ENCODE assay signal across 9 cellular contexts in the genomic region with DNA sequence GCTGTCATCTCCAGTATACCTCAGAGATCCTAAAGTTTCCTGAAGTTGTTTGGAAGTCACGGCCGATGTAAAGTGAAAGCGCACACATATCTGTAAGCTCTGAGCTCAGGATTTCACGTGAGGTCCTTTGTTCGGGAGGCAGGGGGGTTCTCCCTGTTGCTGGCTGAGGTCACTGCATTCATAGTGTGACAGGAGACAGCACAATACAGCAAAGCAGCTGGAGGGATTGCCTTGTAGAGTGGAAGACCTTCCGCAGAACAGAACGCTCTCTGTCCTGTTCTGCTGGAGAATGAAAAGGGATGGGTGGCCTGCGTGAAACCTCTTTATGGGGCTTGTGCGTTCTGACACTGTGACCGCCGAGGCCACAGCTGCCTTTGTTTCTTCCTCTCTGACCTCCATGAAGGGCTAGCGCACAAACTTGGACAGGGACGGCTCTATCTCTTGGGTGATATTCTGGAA. TPM values are rescaled to one million over a fixed set of nuclear protein-coding genes. Genes with fewer than 3 reads are reported as not detected.
DNase-seq lines count a peak whose midpoint lies in the region; ATAC-seq, FAIRE-seq and TF ChIP-seq lines count a peak whose summit lies in the region.
"Had no signal": no experiment of that assay in that cellular context is flagged by ENCODE, and none has a peak within 500 bp of the region (broad histone marks: within the 10 kb centered on the region; RNA-seq: fewer than 3 reads in every experiment).

No MANE protein-coding gene starts in this region.

- intact Hi-C loops in activated T-helper 2 cell treated with anti-CD3 and anti-CD28 coated beads, Interferon-gamma antibody, Interleukin-2, Interleukin-4, amounts not matched to agents 10 μg/mL and 5 μg/mL and 100 μg/mL, durations not matched to agents 14 hours and 24 hours and 36 hours (cut with micrococcal nuclease): loop anchor here (2.0 to 5.0 kb wide), 2 partner anchors 134 to 1282 kb away; a partner anchor contains a TSS

- TF ChIP-seq CTCF in HL-60 (IDR thresholded peaks at IDR 0.05; ENCODE audit: insufficient read depth, low read length): no peak

- peak overlapping the region; percentile 99 for H3K27ac Mint-ChIP-seq in activated T-helper 2 cell treated with anti-CD3 and anti-CD28 coated beads, Interferon-gamma antibody, Interleukin-2, Interleukin-4, amounts not matched to agents 10 μg/mL and 5 μg/mL and 100 μg/mL, durations not matched to agents 14 hours and 24 hours and 36 hours
- H3K27ac Mint-ChIP-seq in immature natural killer cell: peak overlapping the region; percentile 34 to 99 (median 88)

- H3K27me3 ChIP-seq in HL-60 (ENCODE audit: insufficient read depth, poor library complexity, severe bottlenecking) (no peaks in the 10 kb centered on the region), skeletal muscle tissue (ENCODE audit: control insufficient read depth in 3 of 3, insufficient read depth in 3 of 3, low read length in 3 of 3) (no peaks in the 10 kb centered on the region)

- H3K4me3 ChIP-seq in HL-60 (replicated peaks; ENCODE audit: insufficient read depth, low read length) (no peak overlapping the region), skeletal muscle tissue (ENCODE audit: low read length in 3 of 3) (peak overlapping the region; percentile 17 to 76 (median 49))

- H3K27me3 Mint-ChIP-seq in activated T-helper 2 cell treated with anti-CD3 and anti-CD28 coated beads, Interferon-gamma antibody, Interleukin-2, Interleukin-4, amounts not matched to agents 10 μg/mL and 5 μg/mL and 100 μg/mL, durations not matched to agents 14 hours and 24 hours and 36 hours (ENCODE audit: low read depth): no peaks in the 10 kb centered on the region
- H3K27me3 Mint-ChIP-seq in immature natural killer cell (ENCODE audit: low read depth in 3 of 3): peaks cover 0 to 23% (median 7%) of the 10 kb centered on the region in 3 donors

- FAIRE-seq in frontal cortex (lab: Jason Lieb, UNC): no peak

- peaks cover 3% of the 10 kb centered on the region for H3K36me3 Mint-ChIP-seq in activated T-helper 2 cell treated with anti-CD3 and anti-CD28 coated beads, Interferon-gamma antibody, Interleukin-2, Interleukin-4, amounts not matched to agents 10 μg/mL and 5 μg/mL and 100 μg/mL, durations not matched to agents 14 hours and 24 hours and 36 hours (ENCODE audit: low read depth)
- no peaks in the 10 kb centered on the region for H3K36me3 Mint-ChIP-seq in immature natural killer cell

- DNase-seq in HL-60 (ENCODE audit: low read depth in 1 of 2, low spot score in 1 of 2) (no peak), immature natural killer cell (no peak), NCI-H2107 (lab: John Stamatoyannopoulos, UW) (no peak), frontal cortex (ENCODE audit: low spot score in 2 of 2) (no peak), NCI-H226 (no peak)
- no peak for DNase-seq in activated T-helper 2 cell treated with anti-CD3 and anti-CD28 coated beads, Interferon-gamma antibody, Interleukin-2, Interleukin-4, amounts not matched to agents 10 μg/mL and 5 μg/mL and 100 μg/mL, durations not matched to agents 14 hours and 24 hours and 36 hours (ENCODE audit: low spot score)

- no peaks in the 10 kb centered on the region for H3K36me3 ChIP-seq in skeletal muscle tissue (ENCODE audit: control insufficient read depth in 3 of 3, insufficient read depth in 3 of 3, low read length in 3 of 3)

- H3K4me1 ChIP-seq in skeletal muscle tissue (ENCODE audit: control insufficient read depth in 3 of 3, insufficient read depth in 3 of 3, low read length in 3 of 3): peaks cover 19 to 32% (median 30%) of the 10 kb centered on the region in 3 donors

- peak overlapping the region; percentile 32 to 57 (median 51) for H3K9ac ChIP-seq in skeletal muscle tissue (ENCODE audit: low read depth in 1 of 3, low read length in 3 of 3)

- H3K9me3 ChIP-seq in skeletal muscle tissue (ENCODE audit: control insufficient read depth in 3 of 3, low read length in 3 of 3): no peaks in the 10 kb centered on the region

- ATAC-seq in HG03139 (IDR thresholded peaks at IDR 0.05; ENCODE audit: unreplicated experiment): no peak

- peak overlapping the region; percentile 43 for H3K4me3 Mint-ChIP-seq in activated T-helper 2 cell treated with anti-CD3 and anti-CD28 coated beads, Interferon-gamma antibody, Interleukin-2, Interleukin-4, amounts not matched to agents 10 μg/mL and 5 μg/mL and 100 μg/mL, durations not matched to agents 14 hours and 24 hours and 36 hours (ENCODE audit: low read depth)
- peak overlapping the region in 4 of 5 donors; percentile 33 to 84 (median 49) for H3K4me3 Mint-ChIP-seq in immature natural killer cell

- peaks cover 73% of the 10 kb centered on the region for H3K4me1 Mint-ChIP-seq in activated T-helper 2 cell treated with anti-CD3 and anti-CD28 coated beads, Interferon-gamma antibody, Interleukin-2, Interleukin-4, amounts not matched to agents 10 μg/mL and 5 μg/mL and 100 μg/mL, durations not matched to agents 14 hours and 24 hours and 36 hours (ENCODE audit: low read depth)
- H3K4me1 Mint-ChIP-seq in immature natural killer cell: peaks cover 62% of the 10 kb centered on the region in 2 donors

- H3K9me3 Mint-ChIP-seq in activated T-helper 2 cell treated with anti-CD3 and anti-CD28 coated beads, Interferon-gamma antibody, Interleukin-2, Interleukin-4, amounts not matched to agents 10 μg/mL and 5 μg/mL and 100 μg/mL, durations not matched to agents 14 hours and 24 hours and 36 hours: no peaks in the 10 kb centered on the region
- H3K9me3 Mint-ChIP-seq in immature natural killer cell: no peaks in the 10 kb centered on the region

- H3K27ac ChIP-seq in HL-60 (replicated peaks): peak overlapping the region; percentile 82
- peak overlapping the region; percentile 73 for H3K27ac ChIP-seq in skeletal muscle tissue (ENCODE audit: low read depth, low read length)

RNA-seq across cellular contexts. Expression of a gene that starts 13.4 kb away (rescaled TPM):
- total RNA-seq in activated T-helper 2 cell treated with anti-CD3 and anti-CD28 coated beads, Interferon-gamma antibody, Interleukin-2, Interleukin-4, amounts not matched to agents 10 μg/mL and 5 μg/mL and 100 μg/mL, durations not matched to agents 14 hours and 24 hours and 36 hours: 102 and 103 TPM in 2 replicates
- polyA plus RNA-seq in immature natural killer cell: 100 to 1,000 TPM; 108 to 164 (median 162) TPM
- total RNA-seq in skeletal muscle tissue: 11.5 TPM
- 3.3 TPM for total RNA-seq in frontal cortex
- polyA plus RNA-seq: neural cell had no signal

RNA-seq across cellular contexts. Expression of a gene that starts 48.0 kb away (rescaled TPM):
- 120 and 123 TPM in 2 replicates for total RNA-seq in activated T-helper 2 cell treated with anti-CD3 and anti-CD28 coated beads, Interferon-gamma antibody, Interleukin-2, Interleukin-4, amounts not matched to agents 10 μg/mL and 5 μg/mL and 100 μg/mL, durations not matched to agents 14 hours and 24 hours and 36 hours
- polyA plus RNA-seq in immature natural killer cell: 10 to 100 TPM; 20.7 to 50.4 (median 21.7) TPM
- total RNA-seq in skeletal muscle tissue (3.1 TPM), frontal cortex (6.5 TPM)

Comparison
In these comparisons a context has a peak if more than half of its experiments do, and no peak if none do; other contexts are left out.
1. RNA of a gene that starts 48.0 kb away (total RNA-seq): 120 to 123 TPM in activated T-helper 2 cell treated with anti-CD3 and anti-CD28 coated beads, Interferon-gamma antibody, Interleukin-2, Interleukin-4, amounts not matched to agents 10 μg/mL and 5 μg/mL and 100 μg/mL, durations not matched to agents 14 hours and 24 hours and 36 hours; 6.5 TPM in frontal cortex (single experiment) and 3.1 TPM in skeletal muscle tissue (single experiment); every median in the first group is over 10 times any median in the second.